Comparison of ENCODE assay signal across 8 cellular contexts in genomic region chr16:88941051-88941932, GRCh38. TPM values are rescaled to one million over a fixed set of nuclear protein-coding genes. Genes with fewer than 3 reads are reported as not detected.
DNase-seq lines count a peak whose midpoint lies in the region; ATAC-seq and TF ChIP-seq lines count a peak whose summit lies in the region.

No MANE protein-coding gene starts in this region.

- H3K9me3 ChIP-seq in A673 (ENCODE audit: low read depth, low read length, poor library complexity, severe bottlenecking), result no peaks in the 10 kb centered on the region
- H3K9me3 ChIP-seq in OCI-LY7 (ENCODE audit: low read length), result no peaks in the 10 kb centered on the region
- H3K9me3 ChIP-seq in vagina, result no peaks in the 10 kb centered on the region

- no peaks in the 10 kb centered on the region for H3K36me3 Mint-ChIP-seq in activated naive CD4-positive, alpha-beta T cell treated with anti-CD3 and anti-CD28 coated beads for 36 hours (ENCODE audit: low read depth)

- H4K20me1 ChIP-seq in OCI-LY7 (ENCODE audit: insufficient read depth, low read length), result no peaks in the 10 kb centered on the region

- intact Hi-C loops in A673 (cut with micrococcal nuclease; ENCODE audit: unreplicated experiment) (loop anchor here (10.0 kb wide), 1 partner anchor 274 kb away; the partner anchor contains the start of gene ZNF778), OCI-LY7 (cut with micrococcal nuclease; ENCODE audit: unreplicated experiment) (loop anchor here (5.0 kb wide), 1 partner anchor 121 kb away; no protein-coding TSS in a partner anchor), vagina (cut with DNase I) (loop anchor here (10.0 kb wide), 1 partner anchor 274 kb away; the partner anchor contains the start of gene ZNF778)
- intact Hi-C loops in activated naive CD4-positive, alpha-beta T cell treated with anti-CD3 and anti-CD28 coated beads for 36 hours (cut with micrococcal nuclease), result loop anchor here (5.0 kb wide), 1 partner anchor 111 kb away; no protein-coding TSS in a partner anchor

- POLR2A ChIA-PET in A673 (lab: Charles Lee; ENCODE audit: low non-redundant PET), result no interaction called here
- POLR2A ChIA-PET in OCI-LY7 (lab: Charles Lee), result no interaction called here

- H3K4me1 ChIP-seq in A673 (ENCODE audit: insufficient read depth, low read length, poor library complexity, severe bottlenecking), result peaks cover 17% of the 10 kb centered on the region
- peaks cover 58% of the 10 kb centered on the region for H3K4me1 ChIP-seq in OCI-LY7 (ENCODE audit: insufficient read depth, low read length, poor library complexity, severe bottlenecking)
- H3K4me1 ChIP-seq in vagina, result peaks cover 49% of the 10 kb centered on the region

- TF ChIP-seq CTCF in A673 (conservative IDR thresholded peaks at IDR 0.05; ENCODE audit: low read depth, low read length) (no peak), OCI-LY7 (conservative IDR thresholded peaks at IDR 0.05; ENCODE audit: low read length) (no peak), vagina (IDR thresholded peaks at IDR 0.05) (no peak)

- ATAC-seq in GM19023 (IDR thresholded peaks at IDR 0.05; ENCODE audit: unreplicated experiment), result peak; percentile 44
- no peak for ATAC-seq in HG02623 (IDR thresholded peaks at IDR 0.05; ENCODE audit: unreplicated experiment)

- no peaks in the 10 kb centered on the region for H3K79me2 ChIP-seq in OCI-LY7 (ENCODE audit: insufficient read depth, low read depth, low read length)

- peaks cover 2% of the 10 kb centered on the region for H3K4me1 Mint-ChIP-seq in activated naive CD4-positive, alpha-beta T cell treated with anti-CD3 and anti-CD28 coated beads for 36 hours (ENCODE audit: low read depth)

- no peak overlapping the region for H3K27ac ChIP-seq in A673 (ENCODE audit: low read depth, low read length, poor library complexity, severe bottlenecking)
- no peak overlapping the region for H3K27ac ChIP-seq in OCI-LY7 (ENCODE audit: low read depth, low read length, poor library complexity, severe bottlenecking)
- H3K27ac ChIP-seq in vagina, result no peak overlapping the region

- no peaks in the 10 kb centered on the region for H3K9me2 ChIP-seq in OCI-LY7 (ENCODE audit: insufficient read depth, low read length)

- no peak overlapping the region for H2AFZ ChIP-seq in OCI-LY7 (ENCODE audit: low read length)

- no peak for DNase-seq in A673 (ENCODE audit: low spot score)
- DNase-seq in OCI-LY7 (ENCODE audit: low spot score), result peak; percentile 43
- DNase-seq in iPS-NIHi11 (ENCODE audit: low spot score), result peak; percentile 66
- no peak for DNase-seq in vagina (ENCODE audit: extremely low spot score in 2 of 2)
- DNase-seq in NCI-H2029 treated with DMSO at 0.1 percent for 48 hours (lab: John Stamatoyannopoulos, UW), result no peak
- DNase-seq in activated naive CD4-positive, alpha-beta T cell treated with anti-CD3 and anti-CD28 coated beads for 36 hours, result no peak

- H3K27ac Mint-ChIP-seq in activated naive CD4-positive, alpha-beta T cell treated with anti-CD3 and anti-CD28 coated beads for 36 hours, result no peak overlapping the region

- BruUV-seq in A673 (replicated peaks; lab: Mats Ljungman, UMichigan), result no TSS peak
- no TSS peak for BruUV-seq in OCI-LY7 (replicated peaks; lab: Mats Ljungman, UMichigan)

- H3K4me3 ChIP-seq in A673 (ENCODE audit: low read depth, low read length, poor library complexity, severe bottlenecking) (peak overlapping the region; percentile 54), OCI-LY7 (ENCODE audit: low read depth, low read length, poor library complexity, severe bottlenecking) (peak overlapping the region; percentile 60), vagina (peak overlapping the region; percentile 39 to 45)

- H3K4me2 ChIP-seq in OCI-LY7 (ENCODE audit: low read length), result peak overlapping the region; percentile 59

- H3K27me3 ChIP-seq in A673 (replicated peaks; ENCODE audit: insufficient read depth, low read depth, low read length, poor library complexity) (peaks cover 45% of the 10 kb centered on the region), vagina (no peaks in the 10 kb centered on the region)

- H3K27me3 Mint-ChIP-seq in activated naive CD4-positive, alpha-beta T cell treated with anti-CD3 and anti-CD28 coated beads for 36 hours (ENCODE audit: low read depth), result peaks cover 37% of the 10 kb centered on the region

- H3K36me3 ChIP-seq in A673 (ENCODE audit: insufficient read depth, low read length, poor library complexity, severe bottlenecking), result no peaks in the 10 kb centered on the region
- no peaks in the 10 kb centered on the region for H3K36me3 ChIP-seq in OCI-LY7 (ENCODE audit: insufficient read depth, low read length)
- H3K36me3 ChIP-seq in vagina, result no peaks in the 10 kb centered on the region

- no peak overlapping the region for H3K4me3 Mint-ChIP-seq in activated naive CD4-positive, alpha-beta T cell treated with anti-CD3 and anti-CD28 coated beads for 36 hours

- no peak for TF ChIP-seq POLR2A in vagina (IDR thresholded peaks at IDR 0.05)

- no peaks in the 10 kb centered on the region for H3K9me3 Mint-ChIP-seq in activated naive CD4-positive, alpha-beta T cell treated with anti-CD3 and anti-CD28 coated beads for 36 hours

- CTCF ChIA-PET in A673 (lab: Charles Lee), result interaction anchor here (0.6 to 0.7 kb wide), 2 partner anchors 11 to 454 kb away, joined by 3 to 6 read pairs; no protein-coding TSS in a partner anchor
- CTCF ChIA-PET in OCI-LY7 (lab: Charles Lee; ENCODE audit: unreplicated experiment), result interaction anchor here (0.6 kb wide), 1 partner anchor 95 kb away, joined by 10 read pairs; no protein-coding TSS in a partner anchor
- CTCF ChIA-PET in activated naive CD4-positive, alpha-beta T cell treated with anti-CD3 and anti-CD28 coated beads for 36 hours (lab: Charles Lee), result interaction anchor here (0.6 kb wide), 1 partner anchor 127 kb away, joined by 4 read pairs; no protein-coding TSS in a partner anchor

RNA-seq across cellular contexts. Expression of gene CBFA2T3, which starts 35.7 kb away (rescaled TPM):
- total RNA-seq in A673 (2021) (1.7 and 2.2 TPM in 2 replicates), OCI-LY7 (2022) (30.8 and 48.0 TPM in 2 replicates), vagina (2.7 TPM)
- total RNA-seq in OCI-LY7 (2014; rRNA removed; shearing (Covaris generic)), result 1.1 and 2.2 TPM in 2 replicates
- not detected for total RNA-seq in activated naive CD4-positive, alpha-beta T cell treated with anti-CD3 and anti-CD28 coated beads for 36 hours

Comparison
In these comparisons a context has a peak if more than half of its experiments do, and no peak if none do; other contexts are left out.
1. DNase-seq: peak in OCI-LY7 (single experiment) and iPS-NIHi11 (single experiment); none in A673 (single experiment), vagina (0 of 2), NCI-H2029 treated with DMSO at 0.1 percent for 48 hours (single experiment) and activated naive CD4-positive, alpha-beta T cell treated with anti-CD3 and anti-CD28 coated beads for 36 hours (single experiment).
2. Peak in every context shown above with its lines, with median percentiles within 50 percentile points of each other: H3K4me3 ChIP-seq.